Comparison of ENCODE assay signal across 1 cellular context in genomic region chr9:134138292-134138691, GRCh38.
TF ChIP-seq lines count a peak whose summit lies in the region.

No MANE protein-coding gene starts in this region.

TF ChIP-seq in GM12878, 131 proteins besides CTCF, POLR2A, EP300 and RAD21:
- TF ChIP-seq MTA2 (IDR thresholded peaks at IDR 0.05; ENCODE audit: low read depth) (no peak), POLR2AphosphoS5 (IDR thresholded peaks at IDR 0.05; ENCODE audit: low read length) (no peak), IRF4 (IDR thresholded peaks at IDR 0.05; ENCODE audit: low read depth, low read length) (no peak), REST (IDR thresholded peaks at IDR 0.05; ENCODE audit: low read depth, low read length) (no peak), ZNF217 (IDR thresholded peaks at IDR 0.05) (no peak), PKNOX1 (IDR thresholded peaks at IDR 0.05) (no peak), NR2C2 (IDR thresholded peaks at IDR 0.05; ENCODE audit: borderline replicate concordance, control insufficient read depth, insufficient read length, low read depth) (no peak), SUPT20H (IDR thresholded peaks at IDR 0.05; ENCODE audit: borderline replicate concordance, control insufficient read depth, low read depth, low read length) (no peak), RFX5 (IDR thresholded peaks at IDR 0.05; ENCODE audit: low read depth, low read length) (no peak), HDAC2 (IDR thresholded peaks at IDR 0.05) (no peak), SPI1 (IDR thresholded peaks at IDR 0.05; ENCODE audit: borderline replicate concordance, insufficient read depth, low read depth, low read length) (no peak), ZBED1 (IDR thresholded peaks at IDR 0.05; ENCODE audit: borderline replicate concordance) (no peak)
